In the genomic region with DNA sequence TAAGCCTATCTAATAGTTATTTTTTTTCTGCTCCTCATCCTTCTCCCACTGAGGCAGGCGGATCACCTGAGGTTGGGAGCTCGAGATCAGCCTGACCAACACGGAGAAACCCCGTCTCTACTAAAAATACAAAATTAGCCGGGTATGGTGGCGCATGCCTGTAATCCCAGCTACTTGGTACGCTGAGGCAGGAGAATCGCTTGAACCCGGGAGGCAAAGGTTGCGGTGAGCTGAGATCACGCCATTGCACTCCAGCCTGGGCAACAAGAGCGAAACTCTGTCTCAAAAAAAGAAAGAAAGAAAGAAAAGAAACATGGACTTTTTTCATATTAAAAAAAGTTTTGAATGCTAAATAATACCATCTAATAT, we compare ENCODE assay signal across 8 cellular contexts. TPM values are rescaled to one million over a fixed set of nuclear protein-coding genes. Genes with fewer than 3 reads are reported as not detected.
A peak's percentile ranks its signal among the peaks of the same experiment; 100 is the strongest.
DNase-seq lines count a peak whose midpoint lies in the region; ATAC-seq, FAIRE-seq and TF ChIP-seq lines count a peak whose summit lies in the region.
"Not testable (repeated sequence)": the region's sequence is repeated elsewhere in the genome, so short reads cannot be mapped to it uniquely, and the experiment has no call there.

No MANE protein-coding gene starts in this region.

- not testable (repeated sequence) for H3K23me2 ChIP-seq in H9 (ENCODE audit: insufficient read length, low read depth, low read length, poor library complexity, severe bottlenecking)

- H3T11ph ChIP-seq in H9 (ENCODE audit: low read length): not testable (repeated sequence)

- not testable (repeated sequence) for H3K18ac ChIP-seq in H9 (ENCODE audit: insufficient read length, low read depth, low read length)

- not testable (repeated sequence) for BruUV-seq in Calu3 (replicated peaks; lab: Mats Ljungman, UMichigan)

- not testable (repeated sequence) for H4K5ac ChIP-seq in H9 (ENCODE audit: insufficient read length, low read depth, low read length)

- TF ChIP-seq CTCF in Calu3 (IDR thresholded peaks at IDR 0.05; ENCODE audit: unreplicated experiment); H9 (conservative IDR thresholded peaks at IDR 0.05); NB4 (IDR thresholded peaks at IDR 0.05; ENCODE audit: low read depth, low read length); kidney (IDR thresholded peaks at IDR 0.05; ENCODE audit: borderline replicate concordance, extremely low read depth, insufficient read depth): not testable (repeated sequence)

- not testable (repeated sequence) for H3K36me3 Mint-ChIP-seq in Calu3 (ENCODE audit: insufficient read depth, unreplicated experiment); H9 (ENCODE audit: insufficient read depth in 1 of 3, low read depth in 3 of 3); T-helper 2 cell treated with Interferon-gamma antibody and Interleukin-4, amounts not matched to agents 5 μg/mL and 100 μg/mL, for 36 hours (ENCODE audit: low read depth); activated T-cell treated with anti-CD3 and anti-CD28 coated beads, Interleukin-2, amount 50 U/mL, for 24 hours (ENCODE audit: low read depth); activated naive CD8-positive, alpha-beta T cell treated with anti-CD3 and anti-CD28 coated beads for 36 hours

- H2BK120ac ChIP-seq in H9 (ENCODE audit: low read depth, low read length, poor library complexity, severe bottlenecking): not testable (repeated sequence)

- H3K4me3 ChIP-seq in NB4 (ENCODE audit: low read depth, low read length): peak overlapping the region; percentile 26
- not testable (repeated sequence) for H3K4me3 ChIP-seq in kidney (ENCODE audit: low read length in 2 of 2)

- H3K23ac ChIP-seq in H9 (ENCODE audit: insufficient read length, low read depth, low read length): not testable (repeated sequence)

- no CpG with 5 or more reads among the region's 12 CpGs for WGBS in H9 (ENCODE audit: extremely low coverage, insufficient read length, low lambda C conversion rate)

- H2BK5ac ChIP-seq in H9 (ENCODE audit: insufficient read length, low read length): not testable (repeated sequence)

- H3K4me2 ChIP-seq in H9 (ENCODE audit: insufficient read depth, insufficient read length, low read length): not testable (repeated sequence)

- H4K8ac ChIP-seq in H9 (replicated peaks; ENCODE audit: insufficient read length, low read depth, low read length): not testable (repeated sequence)

- H2BK15ac ChIP-seq in H9 (ENCODE audit: low read depth, low read length): not testable (repeated sequence)

- not testable (repeated sequence) for H3K36me3 ChIP-seq in kidney (ENCODE audit: control insufficient read depth in 1 of 2, insufficient read depth in 2 of 2, low read length in 2 of 2)

- H3K14ac ChIP-seq in H9 (ENCODE audit: insufficient read depth, low read length): not testable (repeated sequence)

- not testable (repeated sequence) for H4K91ac ChIP-seq in H9 (ENCODE audit: insufficient read length, low read depth, low read length)

- intact Hi-C loops in Calu3 (cut with micrococcal nuclease; ENCODE audit: unreplicated experiment); kidney (cut with DNase I): not testable (repeated sequence)

- not testable (repeated sequence) for H3K9me3 Mint-ChIP-seq in Calu3 (ENCODE audit: low read depth, unreplicated experiment); H9; T-helper 2 cell treated with Interferon-gamma antibody and Interleukin-4, amounts not matched to agents 5 μg/mL and 100 μg/mL, for 36 hours; activated T-cell treated with anti-CD3 and anti-CD28 coated beads, Interleukin-2, amount 50 U/mL, for 24 hours; activated naive CD8-positive, alpha-beta T cell treated with anti-CD3 and anti-CD28 coated beads for 36 hours; stimulated activated naive CD8-positive, alpha-beta T cell treated with anti-CD3 and anti-CD28 coated beads, Interleukin-15, amount 100 ng/mL, for 72 hours

- not testable (repeated sequence) for FAIRE-seq in kidney (lab: Jason Lieb, UNC)

- not testable (repeated sequence) for H3K4ac ChIP-seq in H9 (ENCODE audit: low read depth, low read length)

- not testable (repeated sequence) for TF ChIP-seq POLR2A in NB4 (IDR thresholded peaks at IDR 0.05; ENCODE audit: extremely low read depth, insufficient read length)

- H3K9me3 ChIP-seq in H9 (ENCODE audit: control insufficient read depth, low read depth, low read length); kidney (ENCODE audit: control insufficient read depth in 1 of 2, low read length in 2 of 2): not testable (repeated sequence)

- H2BK20ac ChIP-seq in H9 (ENCODE audit: low read depth, low read length, poor library complexity, severe bottlenecking): not testable (repeated sequence)

- not testable (repeated sequence) for DNase-seq in Calu3; H9; NB4 (ENCODE audit: low read depth); T-helper 2 cell treated with Interferon-gamma antibody and Interleukin-4, amounts not matched to agents 5 μg/mL and 100 μg/mL, for 36 hours (ENCODE audit: low spot score); activated T-cell treated with anti-CD3 and anti-CD28 coated beads, Interleukin-2, amount 50 U/mL, for 24 hours; activated naive CD8-positive, alpha-beta T cell treated with anti-CD3 and anti-CD28 coated beads for 36 hours; stimulated activated naive CD8-positive, alpha-beta T cell treated with anti-CD3 and anti-CD28 coated beads, Interleukin-15, amount 100 ng/mL, for 72 hours
- peak; percentile 8 for DNase-seq in kidney

- H3K4me1 ChIP-seq in H9 (ENCODE audit: insufficient read depth, low read length); kidney (ENCODE audit: control insufficient read depth in 1 of 2, insufficient read depth in 1 of 2, low read depth in 1 of 2, low read length in 2 of 2): not testable (repeated sequence)

- peaks cover 20% of the 10 kb centered on the region for H3K4me1 Mint-ChIP-seq in Calu3 (ENCODE audit: low read depth, unreplicated experiment)
- H3K4me1 Mint-ChIP-seq in H9: peaks cover 39 to 46% of the 10 kb centered on the region in 2 experiments
- peaks cover 44% of the 10 kb centered on the region for H3K4me1 Mint-ChIP-seq in T-helper 2 cell treated with Interferon-gamma antibody and Interleukin-4, amounts not matched to agents 5 μg/mL and 100 μg/mL, for 36 hours (ENCODE audit: low read depth)
- peaks cover 50% of the 10 kb centered on the region for H3K4me1 Mint-ChIP-seq in activated T-cell treated with anti-CD3 and anti-CD28 coated beads, Interleukin-2, amount 50 U/mL, for 24 hours (ENCODE audit: low read depth)
- H3K4me1 Mint-ChIP-seq in activated naive CD8-positive, alpha-beta T cell treated with anti-CD3 and anti-CD28 coated beads for 36 hours: peaks cover 49% of the 10 kb centered on the region
- H3K4me1 Mint-ChIP-seq in stimulated activated naive CD8-positive, alpha-beta T cell treated with anti-CD3 and anti-CD28 coated beads, Interleukin-15, amount 100 ng/mL, for 72 hours: peaks cover 57% of the 10 kb centered on the region

- H3K4me3 Mint-ChIP-seq in Calu3 (ENCODE audit: low read depth, unreplicated experiment) (peak overlapping the region; percentile 37), H9 (peak overlapping the region in 1 of 2 experiments; percentile 64; a peak in 2 of 5 replicates)
- H3K4me3 Mint-ChIP-seq in T-helper 2 cell treated with Interferon-gamma antibody and Interleukin-4, amounts not matched to agents 5 μg/mL and 100 μg/mL, for 36 hours: peak overlapping the region; percentile 87
- peak overlapping the region; percentile 78 for H3K4me3 Mint-ChIP-seq in activated T-cell treated with anti-CD3 and anti-CD28 coated beads, Interleukin-2, amount 50 U/mL, for 24 hours
- H3K4me3 Mint-ChIP-seq in activated naive CD8-positive, alpha-beta T cell treated with anti-CD3 and anti-CD28 coated beads for 36 hours: peak overlapping the region; percentile 76
- H3K4me3 Mint-ChIP-seq in stimulated activated naive CD8-positive, alpha-beta T cell treated with anti-CD3 and anti-CD28 coated beads, Interleukin-15, amount 100 ng/mL, for 72 hours: peak overlapping the region; percentile 80 to 91

- not testable (repeated sequence) for H3K27ac ChIP-seq in H9 (ENCODE audit: insufficient read length, low read depth, low read length); kidney (ENCODE audit: low read depth in 2 of 2, low read length in 2 of 2)

- not testable (repeated sequence) for ATAC-seq in stimulated activated naive CD8-positive, alpha-beta T cell treated with anti-CD3 and anti-CD28 coated beads, Interleukin-15, amount 100 ng/mL, for 72 hours

- H4K20me1 ChIP-seq in H9 (ENCODE audit: control insufficient read depth, insufficient read depth, insufficient read length): not testable (repeated sequence)

- H2AK5ac ChIP-seq in H9 (ENCODE audit: insufficient read length, low read length): not testable (repeated sequence)

- not testable (repeated sequence) for H3K27me3 Mint-ChIP-seq in Calu3 (ENCODE audit: unreplicated experiment); H9 (ENCODE audit: low read depth); T-helper 2 cell treated with Interferon-gamma antibody and Interleukin-4, amounts not matched to agents 5 μg/mL and 100 μg/mL, for 36 hours (ENCODE audit: low read depth); activated T-cell treated with anti-CD3 and anti-CD28 coated beads, Interleukin-2, amount 50 U/mL, for 24 hours; activated naive CD8-positive, alpha-beta T cell treated with anti-CD3 and anti-CD28 coated beads for 36 hours; stimulated activated naive CD8-positive, alpha-beta T cell treated with anti-CD3 and anti-CD28 coated beads, Interleukin-15, amount 100 ng/mL, for 72 hours

- CTCF ChIA-PET in Calu3 (lab: Charles Lee): not testable (repeated sequence)

- not testable (repeated sequence) for H3K56ac ChIP-seq in H9 (ENCODE audit: insufficient read length, low read depth, low read length)

- H2AFZ ChIP-seq in H9 (ENCODE audit: low read length): not testable (repeated sequence)

- not testable (repeated sequence) for H3K79me2 ChIP-seq in H9 (ENCODE audit: insufficient read depth, low read length)

- not testable (repeated sequence) for H2BK12ac ChIP-seq in H9 (ENCODE audit: insufficient read length, low read depth, low read length)

- not testable (repeated sequence) for H3K79me1 ChIP-seq in H9 (ENCODE audit: insufficient read depth, low read depth, low read length, poor library complexity, severe bottlenecking)

- not testable (repeated sequence) for H3K27me3 ChIP-seq in H9 (ENCODE audit: insufficient read depth, low read length)

- not testable (repeated sequence) for H3K9ac ChIP-seq in H9 (ENCODE audit: extremely low read depth, insufficient read length, low read length); kidney (ENCODE audit: low read length in 2 of 2)

- H3K27ac Mint-ChIP-seq in Calu3 (ENCODE audit: unreplicated experiment): not testable (repeated sequence)
- peak overlapping the region; percentile 9 to 95 (median 14); a peak in 3 of 7 replicates for H3K27ac Mint-ChIP-seq in H9
- H3K27ac Mint-ChIP-seq in T-helper 2 cell treated with Interferon-gamma antibody and Interleukin-4, amounts not matched to agents 5 μg/mL and 100 μg/mL, for 36 hours: peak overlapping the region; percentile 91
- H3K27ac Mint-ChIP-seq in activated T-cell treated with anti-CD3 and anti-CD28 coated beads, Interleukin-2, amount 50 U/mL, for 24 hours: peak overlapping the region; percentile 90
- peak overlapping the region; percentile 96 for H3K27ac Mint-ChIP-seq in activated naive CD8-positive, alpha-beta T cell treated with anti-CD3 and anti-CD28 coated beads for 36 hours
- peak overlapping the region in 1 of 2 donors; percentile 99 for H3K27ac Mint-ChIP-seq in stimulated activated naive CD8-positive, alpha-beta T cell treated with anti-CD3 and anti-CD28 coated beads, Interleukin-15, amount 100 ng/mL, for 72 hours

RNA-seq across cellular contexts. Expression of a gene that starts 6.4 kb away (rescaled TPM):
- total RNA-seq in Calu3 (2022) (175 and 177 TPM in 2 replicates), H9 (2021) (345 and 357 TPM in 2 replicates), kidney (241 TPM)
- 100 to 1,000 TPM; 151 to 158 TPM for total RNA-seq in activated naive CD8-positive, alpha-beta T cell treated with anti-CD3 and anti-CD28 coated beads for 36 hours
- polyA plus RNA-seq in kidney (ENCODE audit: insufficient read depth, low read depth, low replicate concordance): 31.8 TPM
